8 cellular contexts compared by ENCODE assay signal in genomic region chr2:118202707-118203303, GRCh38.
A peak's percentile ranks its signal among the peaks of the same experiment; 100 is the strongest.
DNase-seq lines count a peak whose midpoint lies in the region; ATAC-seq and TF ChIP-seq lines count a peak whose summit lies in the region.

No MANE protein-coding gene starts in this region.

- peaks cover 0 to 36% (median 0%) of the 10 kb centered on the region in 4 donors for H3K27me3 ChIP-seq in esophagus muscularis mucosa

- no peaks in the 10 kb centered on the region for H3K4me1 ChIP-seq in esophagus muscularis mucosa

- no peak overlapping the region for H3K27ac Mint-ChIP-seq in activated CD8-positive, alpha-beta memory T cell treated with anti-CD3 and anti-CD28 coated beads, Interleukin-2, amount 10 ng/mL, durations not matched to agents 7 days and 5 days
- no peak overlapping the region for H3K27ac Mint-ChIP-seq in neural crest cell (ENCODE audit: unreplicated experiment)

- TF ChIP-seq POLR2A in esophagus muscularis mucosa (IDR thresholded peaks at IDR 0.05; ENCODE audit: low read depth) = no peak

- no peaks in the 10 kb centered on the region for H3K36me3 ChIP-seq in esophagus muscularis mucosa

- H3K4me1 Mint-ChIP-seq in activated CD8-positive, alpha-beta memory T cell treated with anti-CD3 and anti-CD28 coated beads, Interleukin-2, amount 10 ng/mL, durations not matched to agents 7 days and 5 days = peaks cover 10% of the 10 kb centered on the region
- peaks cover 5% of the 10 kb centered on the region for H3K4me1 Mint-ChIP-seq in neural crest cell

- peak; percentile 96 for ATAC-seq in GM18502 (IDR thresholded peaks at IDR 0.05; ENCODE audit: poor library complexity, unreplicated experiment)
- ATAC-seq in HG02798 (IDR thresholded peaks at IDR 0.05; ENCODE audit: poor library complexity, unreplicated experiment) = peak; percentile 91
- peak; percentile 73 for ATAC-seq in activated CD8-positive, alpha-beta memory T cell treated with anti-CD3 and anti-CD28 coated beads, Interleukin-2, amount 10 ng/mL, durations not matched to agents 7 days and 5 days
- no peak for ATAC-seq in HG03460 (IDR thresholded peaks at IDR 0.05; ENCODE audit: unreplicated experiment)

- DNase-seq in AML-193 (lab: John Stamatoyannopoulos, UW) = peak; percentile 45 to 51
- peak; percentile 24 for DNase-seq in NCI-H2171 (lab: John Stamatoyannopoulos, UW)
- peak; percentile 65 for DNase-seq in activated CD8-positive, alpha-beta memory T cell treated with anti-CD3 and anti-CD28 coated beads, Interleukin-2, amount 10 ng/mL, durations not matched to agents 7 days and 5 days
- peak; percentile 85 for DNase-seq in esophagus muscularis mucosa (ENCODE audit: extremely low spot score)
- DNase-seq in neural crest cell (ENCODE audit: low read depth, low spot score) = peak; percentile 65

- no peaks in the 10 kb centered on the region for H3K36me3 Mint-ChIP-seq in activated CD8-positive, alpha-beta memory T cell treated with anti-CD3 and anti-CD28 coated beads, Interleukin-2, amount 10 ng/mL, durations not matched to agents 7 days and 5 days
- no peaks in the 10 kb centered on the region for H3K36me3 Mint-ChIP-seq in neural crest cell (ENCODE audit: low read depth)

- no peak overlapping the region for H3K4me3 ChIP-seq in esophagus muscularis mucosa

- TF ChIP-seq CTCF in esophagus muscularis mucosa (IDR thresholded peaks at IDR 0.05) (peak; percentile 48 to 75 (median 56)), neural crest cell (conservative IDR thresholded peaks at IDR 0.05) (peak; percentile 86)

- no peaks in the 10 kb centered on the region for H3K9me3 ChIP-seq in esophagus muscularis mucosa

- 53% methylated on average over 8 of the region's 8 CpGs for WGBS in esophagus muscularis mucosa

- no peaks in the 10 kb centered on the region for H3K9me3 Mint-ChIP-seq in activated CD8-positive, alpha-beta memory T cell treated with anti-CD3 and anti-CD28 coated beads, Interleukin-2, amount 10 ng/mL, durations not matched to agents 7 days and 5 days (ENCODE audit: low read depth)
- no peaks in the 10 kb centered on the region for H3K9me3 Mint-ChIP-seq in neural crest cell

- intact Hi-C loops in esophagus muscularis mucosa (cut with DNase I) = loop anchor here (10.0 kb wide), 1 partner anchor 138 kb away; no protein-coding TSS in a partner anchor

- H3K27me3 Mint-ChIP-seq in activated CD8-positive, alpha-beta memory T cell treated with anti-CD3 and anti-CD28 coated beads, Interleukin-2, amount 10 ng/mL, durations not matched to agents 7 days and 5 days = peaks cover 4% of the 10 kb centered on the region
- peaks cover 14% of the 10 kb centered on the region for H3K27me3 Mint-ChIP-seq in neural crest cell (ENCODE audit: low read depth)

- CTCF ChIA-PET in activated CD8-positive, alpha-beta memory T cell treated with anti-CD3 and anti-CD28 coated beads, Interleukin-2, amount 10 ng/mL, durations not matched to agents 7 days and 5 days (lab: Charles Lee) = interaction anchor here (0.7 to 3.0 kb wide), 8 partner anchors 10 to 1165 kb away, joined by 3 to 8 read pairs (median 3); no protein-coding TSS in a partner anchor

- TF ChIP-seq EP300 in esophagus muscularis mucosa (IDR thresholded peaks at IDR 0.05) = no peak

- no peak overlapping the region for H3K27ac ChIP-seq in esophagus muscularis mucosa (replicated peaks in 1 of 4)

- no peak overlapping the region for H3K4me3 Mint-ChIP-seq in activated CD8-positive, alpha-beta memory T cell treated with anti-CD3 and anti-CD28 coated beads, Interleukin-2, amount 10 ng/mL, durations not matched to agents 7 days and 5 days
- H3K4me3 Mint-ChIP-seq in neural crest cell = no peak overlapping the region

Comparison
In these comparisons a context has a peak if more than half of its experiments do, and no peak if none do; other contexts are left out.
1. DNase-seq: peak in every context shown above with its lines; median percentile 85 in esophagus muscularis mucosa; 65 in activated CD8-positive, alpha-beta memory T cell treated with anti-CD3 and anti-CD28 coated beads, Interleukin-2, amount 10 ng/mL, durations not matched to agents 7 days and 5 days; 65 in neural crest cell; 48 in AML-193; 24 in NCI-H2171.